Comparison of ENCODE assay signal across 8 cellular contexts in genomic region chrX:130079824-130080406, GRCh38. TPM values are rescaled to one million over a fixed set of nuclear protein-coding genes. Genes with fewer than 3 reads are reported as not detected.
DNase-seq lines count a peak whose midpoint lies in the region; TF ChIP-seq lines count a peak whose summit lies in the region.

No MANE protein-coding gene starts in this region.

- no peak overlapping the region for H3K23ac ChIP-seq in mesenchymal stem cell (ENCODE audit: low read length in 2 of 2)

- no peak overlapping the region for H3K4me2 ChIP-seq in GM23248 (ENCODE audit: unreplicated experiment)
- no peak overlapping the region for H3K4me2 ChIP-seq in mesenchymal stem cell (ENCODE audit: low read length, poor library complexity, severe bottlenecking)

- DNase-seq in BE2C = peak; percentile 59
- peak; percentile 81 for DNase-seq in GM23248
- peak; percentile 33 to 75 for DNase-seq in NCI-H446 (lab: John Stamatoyannopoulos, UW)
- peak; percentile 62 for DNase-seq in activated CD4-positive, alpha-beta T cell treated with anti-CD3 and anti-CD28 coated beads for 48 hours
- DNase-seq in effector CD8-positive, alpha-beta T cell (lab: John Stamatoyannopoulos, UW) = peak; percentile 29
- peak; percentile 70 for DNase-seq in mesenchymal stem cell
- DNase-seq in superior temporal gyrus (ENCODE audit: extremely low spot score) = peak; percentile 83
- DNase-seq in cortex of kidney (lab: John Stamatoyannopoulos, UW) = no peak

- in situ Hi-C loops in GM23248 (cut with MboI) = loop anchor here (10.0 kb wide), 1 partner anchor 115 kb away; no protein-coding TSS in a partner anchor

- no peak overlapping the region for H3K4ac ChIP-seq in mesenchymal stem cell (ENCODE audit: low read depth in 1 of 2, low read length in 2 of 2)

- H3K27ac ChIP-seq in GM23248 = 0 out of 2 replicates have a peak overlapping the region, but pooled peaks have one; percentile 8
- H3K27ac ChIP-seq in mesenchymal stem cell (ENCODE audit: low read length, poor library complexity, severe bottlenecking) = no peak overlapping the region

- H3K36me3 ChIP-seq in BE2C (no peaks in the 10 kb centered on the region), GM23248 (ENCODE audit: low read depth) (no peaks in the 10 kb centered on the region), mesenchymal stem cell (ENCODE audit: control insufficient read depth in 1 of 2, insufficient read depth in 2 of 2, low read depth in 1 of 2, low read length in 2 of 2) (peaks cover 5 to 30% of the 10 kb centered on the region in 2 experiments)

- no peak overlapping the region for H2BK120ac ChIP-seq in mesenchymal stem cell (ENCODE audit: low read depth, low read length)

- no peak overlapping the region for H3K9ac ChIP-seq in GM23248
- no peak overlapping the region for H3K9ac ChIP-seq in mesenchymal stem cell (ENCODE audit: low read length)

- H3K14ac ChIP-seq in mesenchymal stem cell (ENCODE audit: low read length in 2 of 2) = no peak overlapping the region

- H3K18ac ChIP-seq in mesenchymal stem cell (ENCODE audit: low read depth in 1 of 2, low read length in 2 of 2) = no peak overlapping the region

- 22 to 25% methylated on average over 9 of the region's 9 CpGs for whole genome bisulfite sequencing in GM23248 (ENCODE audit: low coverage in 1 of 2, low lambda C conversion rate in 2 of 2, missing lambda C conversion rate in 2 of 2), 2 experiments
- 54% methylated on average over 4 of the region's 9 CpGs for WGBS in mesenchymal stem cell

- no peak overlapping the region for H4K91ac ChIP-seq in mesenchymal stem cell (ENCODE audit: low read length)

- H2BK15ac ChIP-seq in mesenchymal stem cell (ENCODE audit: low read depth, poor library complexity, severe bottlenecking) = no peak overlapping the region

- peaks cover 7% of the 10 kb centered on the region for H3K79me1 ChIP-seq in mesenchymal stem cell (replicated peaks; ENCODE audit: low read length, poor library complexity, severe bottlenecking)

- no peak overlapping the region for H2BK5ac ChIP-seq in mesenchymal stem cell (ENCODE audit: low read depth, low read length, poor library complexity, severe bottlenecking)

- no peak overlapping the region for H2AK5ac ChIP-seq in mesenchymal stem cell (ENCODE audit: low read length, severe bottlenecking)

- no peaks in the 10 kb centered on the region for H3K9me2 ChIP-seq in GM23248 (ENCODE audit: insufficient read depth)

- H2AFZ ChIP-seq in GM23248 = no peak overlapping the region
- H2AFZ ChIP-seq in mesenchymal stem cell (ENCODE audit: low read depth, low read length) = no peak overlapping the region

- no peaks in the 10 kb centered on the region for H3F3A ChIP-seq in GM23248 (ENCODE audit: insufficient read depth)

- H2BK12ac ChIP-seq in mesenchymal stem cell (ENCODE audit: low read length in 2 of 2) = no peak overlapping the region

- H3K9me3 ChIP-seq in BE2C (no peaks in the 10 kb centered on the region), GM23248 (ENCODE audit: low read depth) (no peaks in the 10 kb centered on the region), mesenchymal stem cell (ENCODE audit: control insufficient read depth, low read length) (no peaks in the 10 kb centered on the region)

- H3K4me1 ChIP-seq in BE2C (peaks cover 10% of the 10 kb centered on the region), GM23248 (ENCODE audit: insufficient read depth) (peaks cover 15% of the 10 kb centered on the region), mesenchymal stem cell (ENCODE audit: control insufficient read depth, insufficient read depth, low read depth, low read length) (peaks cover 25% of the 10 kb centered on the region)

- H3K4me3 ChIP-seq in BE2C (ENCODE audit: low read depth, low read length) = no peak overlapping the region
- no peak overlapping the region for H3K4me3 ChIP-seq in GM23248
- H3K4me3 ChIP-seq in mesenchymal stem cell (ENCODE audit: insufficient read depth in 1 of 2, low read depth in 1 of 2, low read length in 2 of 2) = no peak overlapping the region

- no peaks in the 10 kb centered on the region for H4K20me1 ChIP-seq in GM23248 (ENCODE audit: insufficient read depth)

- peaks cover 26% of the 10 kb centered on the region for H3K79me2 ChIP-seq in GM23248 (ENCODE audit: insufficient read depth)

- H3K27me3 ChIP-seq in BE2C = no peaks in the 10 kb centered on the region
- no peaks in the 10 kb centered on the region for H3K27me3 ChIP-seq in GM23248 (replicated peaks; ENCODE audit: insufficient read depth)
- peaks cover 0 to 12% of the 10 kb centered on the region in 2 experiments for H3K27me3 ChIP-seq in mesenchymal stem cell (ENCODE audit: control insufficient read depth in 1 of 2, insufficient read depth in 1 of 2, low read length in 2 of 2)

- no peak overlapping the region for H4K8ac ChIP-seq in mesenchymal stem cell (ENCODE audit: low read length)

- TF ChIP-seq CTCF in BE2C (IDR thresholded peaks at IDR 0.05; ENCODE audit: low read depth, low read length) = peak; percentile 76

RNA-seq across cellular contexts. Expression of gene ELF4, which starts 30.4 kb away (rescaled TPM):
- polyA plus RNA-seq in BE2C (2012; ENCODE audit: insufficient read depth, insufficient read length, low read depth) = 0.39 TPM
- 16.5 and 19.2 TPM in 2 replicates for total RNA-seq in GM23248 (2014; rRNA removed; shearing (Covaris generic))
- polyA plus RNA-seq in GM23248 (2016; fragmentation: Nextera tagmentation; extraction: Ambion mirVana) = 9.4 TPM in 2 replicates
- 21.0 TPM for polyA plus RNA-seq in mesenchymal stem cell (2013, experiment 1 of 2)
- polyA plus RNA-seq in mesenchymal stem cell (2013, experiment 2 of 2) = 20.8 TPM
